15 cellular contexts compared by ENCODE assay signal in genomic region chr5:102747386-102748166, GRCh38. TPM values are rescaled to one million over a fixed set of nuclear protein-coding genes. Genes with fewer than 3 reads are reported as not detected.
DNase-seq lines count a peak whose midpoint lies in the region; ATAC-seq, FAIRE-seq and TF ChIP-seq lines count a peak whose summit lies in the region.
"Had no signal": no experiment of that assay in that cellular context is flagged by ENCODE, and none has a peak within 500 bp of the region (broad histone marks: within the 10 kb centered on the region; RNA-seq: fewer than 3 reads in every experiment).

No MANE protein-coding gene starts in this region.

- CTCF ChIA-PET in GM12878 (lab: Yijun Ruan, JAX), result interaction anchor here (0.6 to 1.7 kb wide), 6 partner anchors 9 to 397 kb away, joined by 3 to 4 read pairs (median 4); no protein-coding TSS in a partner anchor

- BruUV-seq in GM12878 (replicated peaks; lab: Mats Ljungman, UMichigan), result no TSS peak

- TF ChIP-seq EP300 in GM12878 (IDR thresholded peaks at IDR 0.05; ENCODE audit: borderline replicate concordance in 1 of 2, control insufficient read depth in 1 of 2, low read depth in 2 of 2, low read length in 2 of 2), result no peak

- no peaks in the 10 kb centered on the region; the same call in 2 of the 3 replicates for H3K9me3 ChIP-seq in GM12878 (replicated peaks; ENCODE audit: control insufficient read depth, insufficient read depth, low read length)
- H3K9me3 ChIP-seq in mucosa of descending colon, result no peaks in the 10 kb centered on the region

- peaks cover 6% of the 10 kb centered on the region; the same call in 1 of the 2 replicates for H3K4me1 ChIP-seq in GM12878 (ENCODE audit: control insufficient read depth, insufficient read depth, low read length)
- no peaks in the 10 kb centered on the region for H3K4me1 ChIP-seq in mucosa of descending colon (ENCODE audit: low read depth)

- TF ChIP-seq CTCF in GM12878 (IDR thresholded peaks at IDR 0.05 in 2 of 3, conservative IDR thresholded peaks at IDR 0.05 in 1 of 3; ENCODE audit: control insufficient read depth in 2 of 3, extremely low read depth in 1 of 3, insufficient read depth in 1 of 3, low read depth in 3 of 3, low read length in 3 of 3) (no peak), mucosa of descending colon (IDR thresholded peaks at IDR 0.05) (no peak)

- no peak overlapping the region for H3K4me3 ChIP-seq in GM12878
- no peak overlapping the region for H3K4me3 ChIP-seq in mucosa of descending colon

- FAIRE-seq in GM12878 (lab: Jason Lieb, UNC), result no peak
- FAIRE-seq: H1 had no signal

- SMC1A ChIA-PET in GM12878 (lab: Charles Lee; ENCODE audit: uncharacterized antibody, unreplicated experiment), result interaction anchor here (0.7 to 3.1 kb wide), 6 partner anchors 10 to 392 kb away, joined by 3 to 17 read pairs (median 3); no protein-coding TSS in a partner anchor

- no peaks in the 10 kb centered on the region for H3K27me3 ChIP-seq in GM12878 (replicated peaks in 1 of 2; ENCODE audit: control insufficient read depth in 2 of 2, insufficient read depth in 2 of 2, low read length in 1 of 2)
- H3K27me3 ChIP-seq: foreskin keratinocyte had no signal

- H2AFZ ChIP-seq in GM12878 (ENCODE audit: control insufficient read depth, low read depth, low read length), result peak overlapping the region; percentile 42

- no peak for TF ChIP-seq RAD21 in GM12878 (IDR thresholded peaks at IDR 0.05; ENCODE audit: insufficient read depth, low read depth, low read length)

- RAD21 ChIA-PET in GM12878 (lab: Charles Lee; ENCODE audit: unreplicated experiment), result interaction anchor here (1.0 to 1.4 kb wide), 4 partner anchors 8 to 385 kb away, joined by 3 to 6 read pairs (median 4); no protein-coding TSS in a partner anchor

- WGBS in GM12878 (ENCODE audit: insufficient coverage, insufficient replicate concordance, low lambda C conversion rate, missing lambda C conversion rate), result 24% methylated on average over 4 of the region's 4 CpGs

- H3K36me3 ChIP-seq in GM12878 (ENCODE audit: control insufficient read depth in 2 of 2, insufficient read depth in 2 of 2, low read length in 1 of 2), result no peaks in the 10 kb centered on the region
- no peaks in the 10 kb centered on the region for H3K36me3 ChIP-seq in mucosa of descending colon (ENCODE audit: low read depth)

- no peak overlapping the region for H3K4me2 ChIP-seq in GM12878 (ENCODE audit: control insufficient read depth, insufficient read depth)

- in situ Hi-C loops in GM12878 (cut with MboI), result no loop called here

- intact Hi-C loops in GM12878 (cut with micrococcal nuclease; ENCODE audit: unreplicated experiment) (no loop called here), mucosa of descending colon (cut with DNase I, micrococcal nuclease) (no loop called here)

- peak; percentile 81 for ATAC-seq in GM18520 (IDR thresholded peaks at IDR 0.05; ENCODE audit: unreplicated experiment)
- ATAC-seq in GM21360 (IDR thresholded peaks at IDR 0.05; ENCODE audit: unreplicated experiment), result peak; percentile 59
- peak; percentile 67 for ATAC-seq in HG03039 (IDR thresholded peaks at IDR 0.05; ENCODE audit: unreplicated experiment)
- ATAC-seq in GM12878, result peak; percentile 71
- no peak for ATAC-seq in mucosa of descending colon
- ATAC-seq: foreskin keratinocyte had no signal

- POLR2A ChIA-PET in GM12878 (lab: Charles Lee), result interaction anchor here (1.0 to 1.5 kb wide), 2 partner anchors 9 to 11 kb away, joined by 3 to 7 read pairs; no protein-coding TSS in a partner anchor

- H3K9ac ChIP-seq in GM12878 (ENCODE audit: control insufficient read depth, insufficient read depth, low read length), result no peak overlapping the region

- no peaks in the 10 kb centered on the region for H3K79me2 ChIP-seq in GM12878 (ENCODE audit: control insufficient read depth, insufficient read depth, low read length)

- DNase-seq in GM12878 (ENCODE audit: low read depth, low spot score) (no peak), DMS53 treated with DMSO at 0.1 percent for 48 hours (lab: John Stamatoyannopoulos, UW; ENCODE audit: unreplicated experiment) (no peak), GDM1 (lab: John Stamatoyannopoulos, UW) (no peak), mucosa of descending colon (no peak), COLO668 (lab: John Stamatoyannopoulos, UW; ENCODE audit: unreplicated experiment) (no peak)
- DNase-seq: activated CD4-positive, alpha-beta memory T cell treated with anti-CD3 and anti-CD28 coated beads for 36 hours; CD4-positive, alpha-beta memory T cell; foreskin keratinocyte; NCI-H187 treated with DMSO at 0.1 percent for 48 hours; stimulated activated CD4-positive, alpha-beta T cell treated with anti-CD3 and anti-CD28 coated beads, Interleukin-12 subunit alpha, Interleukin-12 subunit beta, amount 100 ng/mL, for 4 hours; T-helper 1 cell had no signal

- no peak overlapping the region for H3K27ac ChIP-seq in GM12878 (ENCODE audit: control insufficient read depth, insufficient read depth)
- H3K27ac ChIP-seq: foreskin keratinocyte had no signal

- H4K20me1 ChIP-seq in GM12878 (ENCODE audit: control insufficient read depth, insufficient read depth), result no peaks in the 10 kb centered on the region

- no peak for TF ChIP-seq POLR2A in GM12878 (IDR thresholded peaks at IDR 0.05; ENCODE audit: low read depth, low read length)

TF ChIP-seq in GM12878, 131 proteins besides CTCF, POLR2A, EP300 and RAD21 (continues in another document):
- TF ChIP-seq ETV6 (conservative IDR thresholded peaks at IDR 0.05 in 1 of 2, IDR thresholded peaks at IDR 0.05 in 1 of 2; ENCODE audit: borderline replicate concordance in 1 of 2, low read depth in 1 of 2) (no peak), RUNX3 (IDR thresholded peaks at IDR 0.05; ENCODE audit: low read length) (peak; percentile 82), JUND (IDR thresholded peaks at IDR 0.05; ENCODE audit: low read depth, low read length) (no peak), GATAD2B (conservative IDR thresholded peaks at IDR 0.05; ENCODE audit: low read depth) (no peak), ATF7 (IDR thresholded peaks at IDR 0.05; ENCODE audit: low read depth) (peak; percentile 66), CREB1 (IDR thresholded peaks at IDR 0.05; ENCODE audit: low read depth) (peak; percentile 80), CREM (IDR thresholded peaks at IDR 0.05; ENCODE audit: low read depth) (peak; percentile 31; the same call in 1 of the 2 replicates), ESRRA (IDR thresholded peaks at IDR 0.05; ENCODE audit: low read length) (no peak), MEF2A (IDR thresholded peaks at IDR 0.05; ENCODE audit: insufficient read depth, low read depth, low read length) (peak; percentile 66; the same call in 1 of the 2 replicates), SPI1 (IDR thresholded peaks at IDR 0.05; ENCODE audit: borderline replicate concordance, insufficient read depth, low read depth, low read length) (no peak), KDM1A (IDR thresholded peaks at IDR 0.05; ENCODE audit: borderline replicate concordance) (no peak), EZH2 (IDR thresholded peaks at IDR 0.05; ENCODE audit: borderline replicate concordance, control insufficient read depth, low read depth, low read length) (no peak), PAX8 (IDR thresholded peaks at IDR 0.05) (peak; percentile 79; the same call in 1 of the 2 replicates), MTA2 (IDR thresholded peaks at IDR 0.05; ENCODE audit: low read depth) (peak; percentile 51; the same call in 1 of the 2 replicates), PAX5 (IDR thresholded peaks at IDR 0.05; ENCODE audit: borderline replicate concordance, low read depth, low read length) (no peak)
- TF ChIP-seq, protein P1, sequence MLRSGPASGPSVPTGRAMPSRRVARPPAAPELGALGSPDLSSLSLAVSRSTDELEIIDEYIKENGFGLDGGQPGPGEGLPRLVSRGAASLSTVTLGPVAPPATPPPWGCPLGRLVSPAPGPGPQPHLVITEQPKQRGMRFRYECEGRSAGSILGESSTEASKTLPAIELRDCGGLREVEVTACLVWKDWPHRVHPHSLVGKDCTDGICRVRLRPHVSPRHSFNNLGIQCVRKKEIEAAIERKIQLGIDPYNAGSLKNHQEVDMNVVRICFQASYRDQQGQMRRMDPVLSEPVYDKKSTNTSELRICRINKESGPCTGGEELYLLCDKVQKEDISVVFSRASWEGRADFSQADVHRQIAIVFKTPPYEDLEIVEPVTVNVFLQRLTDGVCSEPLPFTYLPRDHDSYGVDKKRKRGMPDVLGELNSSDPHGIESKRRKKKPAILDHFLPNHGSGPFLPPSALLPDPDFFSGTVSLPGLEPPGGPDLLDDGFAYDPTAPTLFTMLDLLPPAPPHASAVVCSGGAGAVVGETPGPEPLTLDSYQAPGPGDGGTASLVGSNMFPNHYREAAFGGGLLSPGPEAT (IDR thresholded peaks at IDR 0.05; ENCODE audit: low read depth), result 0 out of 2 replicates have a peak, but pooled peaks have one; percentile 14
- TF ChIP-seq, protein P2, sequence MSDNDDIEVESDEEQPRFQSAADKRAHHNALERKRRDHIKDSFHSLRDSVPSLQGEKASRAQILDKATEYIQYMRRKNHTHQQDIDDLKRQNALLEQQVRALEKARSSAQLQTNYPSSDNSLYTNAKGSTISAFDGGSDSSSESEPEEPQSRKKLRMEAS (IDR thresholded peaks at IDR 0.05; ENCODE audit: low read depth, low read length), result no peak

RNA-seq across cellular contexts. Expression of gene PAM, which starts 7.5 kb away (rescaled TPM):
- total RNA-seq in GM12878 (2013; cell fraction: nucleolus; rRNA removed), result 281 and 287 TPM in 2 replicates
- total RNA-seq in GM12878 (2014; rRNA removed) (15.0 and 15.5 TPM in 2 replicates), GM12878 (2014; rRNA removed; fragmentation: Illumina TruSeq; extraction: Trizol) (15.9 and 18.0 TPM in 2 replicates), GM12878 (2021) (21.3 and 23.0 TPM in 2 replicates), mucosa of descending colon (100 to 1,000 TPM in 1 of 3 donors, 10 to 100 TPM in 2; 59.7 to 164 (median 64.4) TPM)
- polyA plus RNA-seq in GM12878 (2011; ENCODE audit: low read depth), result 24.4 TPM
- polyA plus RNA-seq in GM12878 (2011; rRNA removed) (72.5 and 103 TPM in 2 replicates), GM12878 (2014; fragmentation: Illumina TruSeq; extraction: Trizol) (15.8 and 22.1 TPM in 2 replicates), GM12878 (2014; fragmentation: Nextera tagmentation; extraction: Ambion mirVana) (1 to 10 TPM; 5.5 to 7.4 TPM), GM12878 (2014; rRNA removed) (12.6 and 14.4 TPM in 2 replicates), GM12878 (2016; fragmentation: Nextera tagmentation; extraction: Ambion mirVana) (10 to 100 TPM; 13.2 to 16.1 TPM)
- polyA plus RNA-seq in GM12878 (2011; cell fraction: cytosol; rRNA removed), result 23.6 and 31.0 TPM in 2 replicates
- polyA plus RNA-seq in GM12878 (2011; cell fraction: nucleus; rRNA removed), result 80.9 and 98.5 TPM in 2 replicates
- 25.9 and 36.5 TPM in 2 replicates for polyA plus RNA-seq in GM12878 (2012)
- 83.0 and 86.2 TPM in 2 replicates for polyA minus RNA-seq in GM12878 (2011; rRNA and poly(A)+ RNA removed)
- 16.5 and 23.9 TPM in 2 replicates for polyA minus RNA-seq in GM12878 (2011; cell fraction: cytosol; rRNA and poly(A)+ RNA removed)
- 165 and 182 TPM in 2 replicates for polyA minus RNA-seq in GM12878 (2011; cell fraction: nucleus; rRNA and poly(A)+ RNA removed)
